ENCODE assay signal across 8 cellular contexts in the genomic region with DNA sequence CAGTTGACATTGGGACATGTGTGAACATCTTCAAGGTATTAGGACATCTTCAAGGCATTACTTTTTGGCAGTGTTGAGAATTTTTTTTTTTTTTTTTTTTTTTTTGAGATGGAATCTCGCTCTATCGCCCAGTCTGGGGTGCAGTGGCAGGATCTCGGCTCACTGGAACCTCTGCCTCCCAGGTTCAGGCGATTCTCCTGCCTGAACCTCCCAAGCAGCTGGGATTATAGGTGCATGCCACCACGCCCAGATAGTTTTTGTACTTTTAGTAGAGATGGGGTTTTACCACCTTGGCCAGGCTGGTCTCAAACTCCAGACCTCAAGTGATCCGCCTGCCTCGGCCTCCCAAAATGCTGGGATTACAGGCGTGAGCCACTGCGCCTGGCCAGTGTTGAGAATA. TPM values are rescaled to one million over a fixed set of nuclear protein-coding genes. Genes with fewer than 3 reads are reported as not detected.
DNase-seq lines count a peak whose midpoint lies in the region; ATAC-seq and TF ChIP-seq lines count a peak whose summit lies in the region.
"Not testable (repeated sequence)": the region's sequence is repeated elsewhere in the genome, so short reads cannot be mapped to it uniquely, and the experiment has no call there.

No MANE protein-coding gene starts in this region.

- not testable (repeated sequence) for H2AFZ ChIP-seq in DND-41 (ENCODE audit: low read depth, low read length); MM.1S (ENCODE audit: low read length)

- H3K9me2 ChIP-seq in MM.1S (replicated peaks; ENCODE audit: insufficient read depth, low read length), result not testable (repeated sequence)

- H3K79me2 ChIP-seq in DND-41 (ENCODE audit: insufficient read depth, low read length) (peaks cover 100% of the 10 kb centered on the region), MM.1S (ENCODE audit: low read length) (peaks cover 100% of the 10 kb centered on the region)

- peaks cover 64% of the 10 kb centered on the region for H3K4me1 ChIP-seq in DND-41 (ENCODE audit: insufficient read depth, low read length)
- peaks cover 12% of the 10 kb centered on the region for H3K4me1 ChIP-seq in MM.1S (ENCODE audit: low read length)
- H3K4me1 ChIP-seq in psoas muscle, result peaks cover 46% of the 10 kb centered on the region
- H3K4me1 ChIP-seq in tibial nerve, result peaks cover 0 to 56% (median 31%) of the 10 kb centered on the region in 4 donors

- peak overlapping the region; percentile 82 for H3K9ac ChIP-seq in DND-41 (ENCODE audit: low read depth, low read length)
- H3K9ac ChIP-seq in MM.1S (ENCODE audit: low read length), result not testable (repeated sequence)

- H3K4me2 ChIP-seq in DND-41 (ENCODE audit: insufficient read depth, low read length) (peak overlapping the region; percentile 79), MM.1S (ENCODE audit: low read depth, low read length) (peak overlapping the region; percentile 64; the same call in 1 of the 2 replicates)

- H3K4me1 Mint-ChIP-seq in activated CD4-positive, alpha-beta T cell treated with anti-CD3 and anti-CD28 coated beads, Interleukin-2, amount 10 ng/mL, durations not matched to agents 24 days and 14 days, result peaks cover 42% of the 10 kb centered on the region
- H3K4me1 Mint-ChIP-seq in memory B cell, result peaks cover 38% of the 10 kb centered on the region

- TF ChIP-seq CTCF in DND-41 (IDR thresholded peaks at IDR 0.05; ENCODE audit: borderline replicate concordance, extremely low read depth, low read length, poor library complexity, severe bottlenecking); MM.1S (IDR thresholded peaks at IDR 0.05; ENCODE audit: low read length); brain microvascular endothelial cell (IDR thresholded peaks at IDR 0.05; ENCODE audit: low read depth, low read length, missing control alignments); fibroblast of villous mesenchyme (IDR thresholded peaks at IDR 0.05; ENCODE audit: insufficient read depth, low read depth, low read length); psoas muscle (IDR thresholded peaks at IDR 0.05); tibial nerve (IDR thresholded peaks at IDR 0.05): not testable (repeated sequence)

- H4K20me1 ChIP-seq in DND-41 (ENCODE audit: insufficient read depth, low read length), result peaks cover 89% of the 10 kb centered on the region
- H4K20me1 ChIP-seq in MM.1S (ENCODE audit: insufficient read depth, low read length), result peaks cover 22% of the 10 kb centered on the region

- H3K9me3 Mint-ChIP-seq in activated CD4-positive, alpha-beta T cell treated with anti-CD3 and anti-CD28 coated beads, Interleukin-2, amount 10 ng/mL, durations not matched to agents 24 days and 14 days; memory B cell: not testable (repeated sequence)

- ATAC-seq in DND-41 (ENCODE audit: insufficient read depth, low read depth), result 0 out of 3 replicates have a peak, but pooled peaks have one; percentile 4
- not testable (repeated sequence) for ATAC-seq in memory B cell (ENCODE audit: low read depth); psoas muscle

- not testable (repeated sequence) for TF ChIP-seq EP300 in tibial nerve (IDR thresholded peaks at IDR 0.05)

- H3K27ac ChIP-seq in DND-41 (ENCODE audit: low read length) (peak overlapping the region; percentile 90; the same call in 1 of the 2 replicates), tibial nerve (peak overlapping the region in 2 of 4 donors; percentile 88 to 98)
- not testable (repeated sequence) for H3K27ac ChIP-seq in MM.1S (ENCODE audit: low read length); brain microvascular endothelial cell; psoas muscle

- H3K36me3 ChIP-seq in DND-41 (ENCODE audit: insufficient read depth, low read length), result peaks cover 79% of the 10 kb centered on the region
- H3K36me3 ChIP-seq in MM.1S (replicated peaks; ENCODE audit: insufficient read depth, low read length); brain microvascular endothelial cell (replicated peaks); psoas muscle (ENCODE audit: insufficient read depth in 1 of 2, low read depth in 1 of 2); tibial nerve: not testable (repeated sequence)

- 88 to 94% (median 90%) methylated on average over 9 of the region's 9 CpGs for WGBS in psoas muscle, 3 donors
- WGBS in tibial nerve, 2 donors, result 73 to 74% methylated on average over 9 of the region's 9 CpGs

- peaks cover 15% of the 10 kb centered on the region for H3F3A ChIP-seq in MM.1S (ENCODE audit: insufficient read depth, low read length)

- peaks cover 36% of the 10 kb centered on the region for H3K36me3 Mint-ChIP-seq in activated CD4-positive, alpha-beta T cell treated with anti-CD3 and anti-CD28 coated beads, Interleukin-2, amount 10 ng/mL, durations not matched to agents 24 days and 14 days (ENCODE audit: low read depth)
- not testable (repeated sequence) for H3K36me3 Mint-ChIP-seq in memory B cell

- H3K4me3 ChIP-seq in DND-41 (ENCODE audit: low read depth in 1 of 2, low read length in 2 of 2), result peak overlapping the region; percentile 58 to 73; a peak in 3 of 4 replicates
- not testable (repeated sequence) for H3K4me3 ChIP-seq in MM.1S (ENCODE audit: low read length)
- H3K4me3 ChIP-seq in brain microvascular endothelial cell (ENCODE audit: low read depth, low read length), result peak overlapping the region; percentile 6
- H3K4me3 ChIP-seq in fibroblast of villous mesenchyme (ENCODE audit: low read depth, low read length), result peak overlapping the region; percentile 93
- H3K4me3 ChIP-seq in psoas muscle, result peak overlapping the region; percentile 77
- peak overlapping the region; percentile 62 to 92 (median 88) for H3K4me3 ChIP-seq in tibial nerve

- H3K4me3 Mint-ChIP-seq in activated CD4-positive, alpha-beta T cell treated with anti-CD3 and anti-CD28 coated beads, Interleukin-2, amount 10 ng/mL, durations not matched to agents 24 days and 14 days, result peak overlapping the region; percentile 50
- H3K4me3 Mint-ChIP-seq in memory B cell, result peak overlapping the region; percentile 46

- not testable (repeated sequence) for H3K27ac Mint-ChIP-seq in activated CD4-positive, alpha-beta T cell treated with anti-CD3 and anti-CD28 coated beads, Interleukin-2, amount 10 ng/mL, durations not matched to agents 24 days and 14 days; memory B cell

- DNase-seq in DND-41; MM.1S; activated CD4-positive, alpha-beta T cell treated with anti-CD3 and anti-CD28 coated beads, Interleukin-2, amount 10 ng/mL, durations not matched to agents 24 days and 14 days; brain microvascular endothelial cell; fibroblast of villous mesenchyme (ENCODE audit: low read depth); memory B cell (ENCODE audit: low spot score in 2 of 2); psoas muscle; tibial nerve (ENCODE audit: low spot score in 2 of 2): not testable (repeated sequence)

- intact Hi-C loops in activated CD4-positive, alpha-beta T cell treated with anti-CD3 and anti-CD28 coated beads, Interleukin-2, amount 10 ng/mL, durations not matched to agents 24 days and 14 days (cut with micrococcal nuclease), result not testable (repeated sequence)
- intact Hi-C loops in psoas muscle (cut with DNase I), result loop anchor here in 1 of 2 donors (5.0 to 10.0 kb wide), 2 partner anchors 58 to 376 kb away; no protein-coding TSS in a partner anchor

- H3K9me3 ChIP-seq in DND-41 (ENCODE audit: insufficient read depth, low read length, severe bottlenecking); MM.1S (replicated peaks; ENCODE audit: insufficient read depth, low read length); psoas muscle; tibial nerve: not testable (repeated sequence)

- in situ Hi-C loops in brain microvascular endothelial cell (cut with HindIII; ENCODE audit: low pct_ligation_motif_present, low sequenced_read_pairs), result loop anchor here (25.0 kb wide), 2 partner anchors 518 to 693 kb away; no protein-coding TSS in a partner anchor

- not testable (repeated sequence) for H3K27me3 Mint-ChIP-seq in activated CD4-positive, alpha-beta T cell treated with anti-CD3 and anti-CD28 coated beads, Interleukin-2, amount 10 ng/mL, durations not matched to agents 24 days and 14 days; memory B cell

- not testable (repeated sequence) for H3K27me3 ChIP-seq in DND-41 (ENCODE audit: insufficient read depth, low read length, poor library complexity); MM.1S (replicated peaks; ENCODE audit: insufficient read depth, low read length); brain microvascular endothelial cell (replicated peaks); psoas muscle (ENCODE audit: insufficient read depth in 3 of 3, low read length in 2 of 3); tibial nerve

- not testable (repeated sequence) for TF ChIP-seq POLR2A in tibial nerve (IDR thresholded peaks at IDR 0.05)

RNA-seq across cellular contexts. Expression of a gene that starts 5.7 kb away (rescaled TPM):
- total RNA-seq in activated CD4-positive, alpha-beta T cell treated with anti-CD3 and anti-CD28 coated beads, Interleukin-2, amount 10 ng/mL, durations not matched to agents 24 days and 14 days, result 48.6 and 51.3 TPM in 2 replicates
- total RNA-seq in fibroblast of villous mesenchyme (265 and 276 TPM in 2 replicates), psoas muscle (10 to 100 TPM; 29.8 to 51.9 (median 42.4) TPM), tibial nerve (100 to 1,000 TPM; 143 to 224 (median 171) TPM)
- 10 to 100 TPM; 13.7 to 28.3 (median 14.6) TPM for polyA plus RNA-seq in psoas muscle

RNA-seq across cellular contexts. Expression of a gene that starts 5.8 kb away (rescaled TPM):
- total RNA-seq in activated CD4-positive, alpha-beta T cell treated with anti-CD3 and anti-CD28 coated beads, Interleukin-2, amount 10 ng/mL, durations not matched to agents 24 days and 14 days, result 0.54 and 1.0 TPM in 2 replicates
- total RNA-seq in fibroblast of villous mesenchyme (0.86 and 0.97 TPM in 2 replicates), psoas muscle (under 1 TPM; 0.22 to 0.43 (median 0.35) TPM), tibial nerve (1 to 10 TPM in 2 of 4 donors, under 1 TPM in 2; 0.78 to 2.2 (median 1.3) TPM)
- polyA plus RNA-seq in psoas muscle, result under 1 TPM; 0.07 to 0.96 (median 0.14) TPM

RNA-seq across cellular contexts. Expression of a gene that starts 51.1 kb away (rescaled TPM):
- total RNA-seq in activated CD4-positive, alpha-beta T cell treated with anti-CD3 and anti-CD28 coated beads, Interleukin-2, amount 10 ng/mL, durations not matched to agents 24 days and 14 days, result 54.1 and 55.5 TPM in 2 replicates
- total RNA-seq in fibroblast of villous mesenchyme, result 30.6 and 51.8 TPM in 2 replicates
- total RNA-seq in psoas muscle, result 10 to 100 TPM; 38.6 to 84.6 (median 52.6) TPM
- 10 to 100 TPM; 43.7 to 73.5 (median 58.5) TPM for polyA plus RNA-seq in psoas muscle
- total RNA-seq in tibial nerve, result 10 to 100 TPM; 21.8 to 45.9 (median 26.9) TPM
